ENCODE assay signal across 5 cellular contexts in genomic region chr15:99957642-99958013, GRCh38.
"Had no signal": no experiment of that assay in that cellular context is flagged by ENCODE, and none has a peak within 500 bp of the region (broad histone marks: within the 10 kb centered on the region; RNA-seq: fewer than 3 reads in every experiment).

No MANE protein-coding gene starts in this region.

- H3K4me3 Mint-ChIP-seq: GM23338, HFFc6, IgD-negative memory B cell had no signal

- H3K27ac Mint-ChIP-seq: GM23338, HFFc6, IgD-negative memory B cell had no signal

- H3K4me1 Mint-ChIP-seq: IgD-negative memory B cell had no signal

- DNase-seq: HFFc6 had no signal

- ATAC-seq: HCT116, HepG2 had no signal
